Comparison of ENCODE assay signal across 1 cellular context in the genomic region with DNA sequence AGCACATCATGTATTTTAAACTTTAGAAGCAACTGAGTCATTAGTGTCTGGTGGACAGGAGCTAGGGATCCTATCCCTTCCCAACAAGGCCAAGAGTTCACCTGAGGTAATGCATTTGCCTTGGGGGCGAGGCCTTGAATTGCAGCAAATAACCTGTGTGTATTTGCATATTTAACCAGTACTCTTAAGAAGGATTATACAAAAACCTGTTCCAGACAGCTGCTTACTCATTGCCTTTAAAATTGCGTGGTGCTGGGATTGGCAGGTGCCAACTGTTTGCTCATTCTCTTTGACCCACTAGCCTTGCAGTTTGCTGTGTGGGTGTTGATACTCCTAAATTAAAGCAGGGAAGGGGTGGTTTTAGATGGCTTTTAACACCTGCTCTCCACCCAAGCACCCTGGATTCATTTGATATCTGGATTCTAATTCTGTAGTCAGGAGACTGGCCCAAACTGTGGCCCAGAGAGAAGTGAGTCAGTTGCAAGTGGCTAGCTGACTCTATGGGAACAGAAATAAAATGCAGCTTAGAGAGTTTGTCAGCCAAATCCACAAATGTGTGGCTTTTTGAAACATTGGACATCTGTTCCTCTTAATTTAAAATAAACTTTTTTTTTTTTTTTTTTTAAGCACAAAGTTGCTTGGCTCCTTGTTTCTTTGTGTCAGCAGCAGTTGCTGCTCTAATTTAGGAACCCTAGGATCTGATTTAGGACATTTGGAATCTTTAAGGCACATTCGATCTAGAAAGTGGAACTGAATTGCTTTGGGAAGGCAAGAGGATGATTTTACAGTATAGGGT.
TF ChIP-seq lines count a peak whose summit lies in the region.

No MANE protein-coding gene starts in this region.

TF ChIP-seq in GM12878, 131 proteins besides CTCF, POLR2A, EP300 and RAD21 (continued from another document and continues in another):
- TF ChIP-seq SRF (IDR thresholded peaks at IDR 0.05; ENCODE audit: low read depth in 2 of 2, low read length in 2 of 2): no peak
- TF ChIP-seq PAX8 (IDR thresholded peaks at IDR 0.05): no peak
- TF ChIP-seq SIN3A (IDR thresholded peaks at IDR 0.05; ENCODE audit: low read depth, low read length): no peak
- TF ChIP-seq, protein P1, sequence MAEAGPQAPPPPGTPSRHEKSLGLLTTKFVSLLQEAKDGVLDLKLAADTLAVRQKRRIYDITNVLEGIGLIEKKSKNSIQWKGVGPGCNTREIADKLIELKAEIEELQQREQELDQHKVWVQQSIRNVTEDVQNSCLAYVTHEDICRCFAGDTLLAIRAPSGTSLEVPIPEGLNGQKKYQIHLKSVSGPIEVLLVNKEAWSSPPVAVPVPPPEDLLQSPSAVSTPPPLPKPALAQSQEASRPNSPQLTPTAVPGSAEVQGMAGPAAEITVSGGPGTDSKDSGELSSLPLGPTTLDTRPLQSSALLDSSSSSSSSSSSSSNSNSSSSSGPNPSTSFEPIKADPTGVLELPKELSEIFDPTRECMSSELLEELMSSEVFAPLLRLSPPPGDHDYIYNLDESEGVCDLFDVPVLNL (IDR thresholded peaks at IDR 0.05; ENCODE audit: low read depth, low read length): no peak
- TF ChIP-seq TARDBP (IDR thresholded peaks at IDR 0.05; ENCODE audit: borderline replicate concordance): no peak
- TF ChIP-seq CEBPB (IDR thresholded peaks at IDR 0.05; ENCODE audit: borderline replicate concordance in 1 of 2, low read depth in 2 of 2, low read length in 2 of 2): peak in 1 of 2 experiments; percentile 45; a peak in 1 of 4 replicates
- TF ChIP-seq, protein P2, sequence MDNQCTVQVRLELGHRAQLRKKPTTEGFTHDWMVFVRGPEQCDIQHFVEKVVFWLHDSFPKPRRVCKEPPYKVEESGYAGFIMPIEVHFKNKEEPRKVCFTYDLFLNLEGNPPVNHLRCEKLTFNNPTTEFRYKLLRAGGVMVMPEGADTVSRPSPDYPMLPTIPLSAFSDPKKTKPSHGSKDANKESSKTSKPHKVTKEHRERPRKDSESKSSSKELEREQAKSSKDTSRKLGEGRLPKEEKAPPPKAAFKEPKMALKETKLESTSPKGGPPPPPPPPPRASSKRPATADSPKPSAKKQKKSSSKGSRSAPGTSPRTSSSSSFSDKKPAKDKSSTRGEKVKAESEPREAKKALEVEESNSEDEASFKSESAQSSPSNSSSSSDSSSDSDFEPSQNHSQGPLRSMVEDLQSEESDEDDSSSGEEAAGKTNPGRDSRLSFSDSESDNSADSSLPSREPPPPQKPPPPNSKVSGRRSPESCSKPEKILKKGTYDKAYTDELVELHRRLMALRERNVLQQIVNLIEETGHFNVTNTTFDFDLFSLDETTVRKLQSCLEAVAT (IDR thresholded peaks at IDR 0.05): 0 out of 2 replicates have a peak, but pooled peaks have one; percentile 39
- TF ChIP-seq TCF12 (IDR thresholded peaks at IDR 0.05; ENCODE audit: low read depth, low read length): peak; percentile 23; the same call in 1 of the 2 replicates
- 0 out of 4 replicates have a peak, but pooled peaks of 1 of the 2 experiments have one; percentile 89 for TF ChIP-seq IKZF2 (IDR thresholded peaks at IDR 0.05)
- TF ChIP-seq POLR2AphosphoS2 (IDR thresholded peaks at IDR 0.05; ENCODE audit: low read depth, low read length): no peak
- no peak for TF ChIP-seq SREBF2 (IDR thresholded peaks at IDR 0.05; ENCODE audit: low read length)
- TF ChIP-seq, protein P3, sequence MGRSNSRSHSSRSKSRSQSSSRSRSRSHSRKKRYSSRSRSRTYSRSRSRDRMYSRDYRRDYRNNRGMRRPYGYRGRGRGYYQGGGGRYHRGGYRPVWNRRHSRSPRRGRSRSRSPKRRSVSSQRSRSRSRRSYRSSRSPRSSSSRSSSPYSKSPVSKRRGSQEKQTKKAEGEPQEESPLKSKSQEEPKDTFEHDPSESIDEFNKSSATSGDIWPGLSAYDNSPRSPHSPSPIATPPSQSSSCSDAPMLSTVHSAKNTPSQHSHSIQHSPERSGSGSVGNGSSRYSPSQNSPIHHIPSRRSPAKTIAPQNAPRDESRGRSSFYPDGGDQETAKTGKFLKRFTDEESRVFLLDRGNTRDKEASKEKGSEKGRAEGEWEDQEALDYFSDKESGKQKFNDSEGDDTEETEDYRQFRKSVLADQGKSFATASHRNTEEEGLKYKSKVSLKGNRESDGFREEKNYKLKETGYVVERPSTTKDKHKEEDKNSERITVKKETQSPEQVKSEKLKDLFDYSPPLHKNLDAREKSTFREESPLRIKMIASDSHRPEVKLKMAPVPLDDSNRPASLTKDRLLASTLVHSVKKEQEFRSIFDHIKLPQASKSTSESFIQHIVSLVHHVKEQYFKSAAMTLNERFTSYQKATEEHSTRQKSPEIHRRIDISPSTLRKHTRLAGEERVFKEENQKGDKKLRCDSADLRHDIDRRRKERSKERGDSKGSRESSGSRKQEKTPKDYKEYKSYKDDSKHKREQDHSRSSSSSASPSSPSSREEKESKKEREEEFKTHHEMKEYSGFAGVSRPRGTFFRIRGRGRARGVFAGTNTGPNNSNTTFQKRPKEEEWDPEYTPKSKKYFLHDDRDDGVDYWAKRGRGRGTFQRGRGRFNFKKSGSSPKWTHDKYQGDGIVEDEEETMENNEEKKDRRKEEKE (IDR thresholded peaks at IDR 0.05): no peak
- TF ChIP-seq, protein P4, sequence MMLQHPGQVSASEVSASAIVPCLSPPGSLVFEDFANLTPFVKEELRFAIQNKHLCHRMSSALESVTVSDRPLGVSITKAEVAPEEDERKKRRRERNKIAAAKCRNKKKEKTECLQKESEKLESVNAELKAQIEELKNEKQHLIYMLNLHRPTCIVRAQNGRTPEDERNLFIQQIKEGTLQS (IDR thresholded peaks at IDR 0.05; ENCODE audit: borderline replicate concordance, extremely low read depth, low read depth, low read length): no peak
- no peak for TF ChIP-seq BCL11A (IDR thresholded peaks at IDR 0.05; ENCODE audit: low read depth, low read length)
- peak; percentile 41; the same call in 1 of the 2 replicates for TF ChIP-seq SPI1 (IDR thresholded peaks at IDR 0.05; ENCODE audit: borderline replicate concordance, insufficient read depth, low read depth, low read length)
- no peak; the same call in 1 of the 2 replicates for TF ChIP-seq GATAD2B (conservative IDR thresholded peaks at IDR 0.05; ENCODE audit: low read depth)
- TF ChIP-seq TCF7 (IDR thresholded peaks at IDR 0.05; ENCODE audit: borderline replicate concordance): no peak
- TF ChIP-seq, protein P5, sequence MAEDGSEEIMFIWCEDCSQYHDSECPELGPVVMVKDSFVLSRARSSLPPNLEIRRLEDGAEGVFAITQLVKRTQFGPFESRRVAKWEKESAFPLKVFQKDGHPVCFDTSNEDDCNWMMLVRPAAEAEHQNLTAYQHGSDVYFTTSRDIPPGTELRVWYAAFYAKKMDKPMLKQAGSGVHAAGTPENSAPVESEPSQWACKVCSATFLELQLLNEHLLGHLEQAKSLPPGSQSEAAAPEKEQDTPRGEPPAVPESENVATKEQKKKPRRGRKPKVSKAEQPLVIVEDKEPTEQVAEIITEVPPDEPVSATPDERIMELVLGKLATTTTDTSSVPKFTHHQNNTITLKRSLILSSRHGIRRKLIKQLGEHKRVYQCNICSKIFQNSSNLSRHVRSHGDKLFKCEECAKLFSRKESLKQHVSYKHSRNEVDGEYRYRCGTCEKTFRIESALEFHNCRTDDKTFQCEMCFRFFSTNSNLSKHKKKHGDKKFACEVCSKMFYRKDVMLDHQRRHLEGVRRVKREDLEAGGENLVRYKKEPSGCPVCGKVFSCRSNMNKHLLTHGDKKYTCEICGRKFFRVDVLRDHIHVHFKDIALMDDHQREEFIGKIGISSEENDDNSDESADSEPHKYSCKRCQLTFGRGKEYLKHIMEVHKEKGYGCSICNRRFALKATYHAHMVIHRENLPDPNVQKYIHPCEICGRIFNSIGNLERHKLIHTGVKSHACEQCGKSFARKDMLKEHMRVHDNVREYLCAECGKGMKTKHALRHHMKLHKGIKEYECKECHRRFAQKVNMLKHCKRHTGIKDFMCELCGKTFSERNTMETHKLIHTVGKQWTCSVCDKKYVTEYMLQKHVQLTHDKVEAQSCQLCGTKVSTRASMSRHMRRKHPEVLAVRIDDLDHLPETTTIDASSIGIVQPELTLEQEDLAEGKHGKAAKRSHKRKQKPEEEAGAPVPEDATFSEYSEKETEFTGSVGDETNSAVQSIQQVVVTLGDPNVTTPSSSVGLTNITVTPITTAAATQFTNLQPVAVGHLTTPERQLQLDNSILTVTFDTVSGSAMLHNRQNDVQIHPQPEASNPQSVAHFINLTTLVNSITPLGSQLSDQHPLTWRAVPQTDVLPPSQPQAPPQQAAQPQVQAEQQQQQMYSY (CRISPR knock-in tag; IDR thresholded peaks at IDR 0.05): no peak
- TF ChIP-seq PML (IDR thresholded peaks at IDR 0.05; ENCODE audit: low read length): peak; percentile 66
- TF ChIP-seq TBL1XR1 (IDR thresholded peaks at IDR 0.05; ENCODE audit: low read depth, low read length): no peak
- TF ChIP-seq HDGF (IDR thresholded peaks at IDR 0.05): no peak
- TF ChIP-seq LARP7 (IDR thresholded peaks at IDR 0.05): no peak
- no peak for TF ChIP-seq ZZZ3 (IDR thresholded peaks at IDR 0.05; ENCODE audit: control insufficient read depth, insufficient read length, low read depth)
- TF ChIP-seq CBFB (IDR thresholded peaks at IDR 0.05; ENCODE audit: low read depth): no peak
- TF ChIP-seq CHD4 (IDR thresholded peaks at IDR 0.05): no peak
- no peak for TF ChIP-seq STAT1 (conservative IDR thresholded peaks at IDR 0.05)
- TF ChIP-seq POU2F2 (IDR thresholded peaks at IDR 0.05; ENCODE audit: borderline replicate concordance, low read depth, low read length): peak; percentile 91; the same call in 2 of the 3 replicates
- TF ChIP-seq GABPA (IDR thresholded peaks at IDR 0.05; ENCODE audit: low read depth): no peak
- no peak; the same call in 1 of the 2 replicates for TF ChIP-seq SMC3 (IDR thresholded peaks at IDR 0.05; ENCODE audit: borderline replicate concordance, low read length)
- TF ChIP-seq DPF2 (IDR thresholded peaks at IDR 0.05): no peak
- TF ChIP-seq MEF2A (IDR thresholded peaks at IDR 0.05; ENCODE audit: insufficient read depth, low read depth, low read length): 0 out of 2 replicates have a peak, but pooled peaks have one; percentile 27
- TF ChIP-seq, protein P6, sequence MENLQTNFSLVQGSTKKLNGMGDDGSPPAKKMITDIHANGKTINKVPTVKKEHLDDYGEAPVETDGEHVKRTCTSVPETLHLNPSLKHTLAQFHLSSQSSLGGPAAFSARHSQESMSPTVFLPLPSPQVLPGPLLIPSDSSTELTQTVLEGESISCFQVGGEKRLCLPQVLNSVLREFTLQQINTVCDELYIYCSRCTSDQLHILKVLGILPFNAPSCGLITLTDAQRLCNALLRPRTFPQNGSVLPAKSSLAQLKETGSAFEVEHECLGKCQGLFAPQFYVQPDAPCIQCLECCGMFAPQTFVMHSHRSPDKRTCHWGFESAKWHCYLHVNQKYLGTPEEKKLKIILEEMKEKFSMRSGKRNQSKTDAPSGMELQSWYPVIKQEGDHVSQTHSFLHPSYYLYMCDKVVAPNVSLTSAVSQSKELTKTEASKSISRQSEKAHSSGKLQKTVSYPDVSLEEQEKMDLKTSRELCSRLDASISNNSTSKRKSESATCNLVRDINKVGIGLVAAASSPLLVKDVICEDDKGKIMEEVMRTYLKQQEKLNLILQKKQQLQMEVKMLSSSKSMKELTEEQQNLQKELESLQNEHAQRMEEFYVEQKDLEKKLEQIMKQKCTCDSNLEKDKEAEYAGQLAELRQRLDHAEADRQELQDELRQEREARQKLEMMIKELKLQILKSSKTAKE (IDR thresholded peaks at IDR 0.05; ENCODE audit: low read depth, poor library complexity, severe bottlenecking): peak; percentile 38
- TF ChIP-seq BMI1 (IDR thresholded peaks at IDR 0.05; ENCODE audit: borderline replicate concordance): no peak
- TF ChIP-seq, protein P7, sequence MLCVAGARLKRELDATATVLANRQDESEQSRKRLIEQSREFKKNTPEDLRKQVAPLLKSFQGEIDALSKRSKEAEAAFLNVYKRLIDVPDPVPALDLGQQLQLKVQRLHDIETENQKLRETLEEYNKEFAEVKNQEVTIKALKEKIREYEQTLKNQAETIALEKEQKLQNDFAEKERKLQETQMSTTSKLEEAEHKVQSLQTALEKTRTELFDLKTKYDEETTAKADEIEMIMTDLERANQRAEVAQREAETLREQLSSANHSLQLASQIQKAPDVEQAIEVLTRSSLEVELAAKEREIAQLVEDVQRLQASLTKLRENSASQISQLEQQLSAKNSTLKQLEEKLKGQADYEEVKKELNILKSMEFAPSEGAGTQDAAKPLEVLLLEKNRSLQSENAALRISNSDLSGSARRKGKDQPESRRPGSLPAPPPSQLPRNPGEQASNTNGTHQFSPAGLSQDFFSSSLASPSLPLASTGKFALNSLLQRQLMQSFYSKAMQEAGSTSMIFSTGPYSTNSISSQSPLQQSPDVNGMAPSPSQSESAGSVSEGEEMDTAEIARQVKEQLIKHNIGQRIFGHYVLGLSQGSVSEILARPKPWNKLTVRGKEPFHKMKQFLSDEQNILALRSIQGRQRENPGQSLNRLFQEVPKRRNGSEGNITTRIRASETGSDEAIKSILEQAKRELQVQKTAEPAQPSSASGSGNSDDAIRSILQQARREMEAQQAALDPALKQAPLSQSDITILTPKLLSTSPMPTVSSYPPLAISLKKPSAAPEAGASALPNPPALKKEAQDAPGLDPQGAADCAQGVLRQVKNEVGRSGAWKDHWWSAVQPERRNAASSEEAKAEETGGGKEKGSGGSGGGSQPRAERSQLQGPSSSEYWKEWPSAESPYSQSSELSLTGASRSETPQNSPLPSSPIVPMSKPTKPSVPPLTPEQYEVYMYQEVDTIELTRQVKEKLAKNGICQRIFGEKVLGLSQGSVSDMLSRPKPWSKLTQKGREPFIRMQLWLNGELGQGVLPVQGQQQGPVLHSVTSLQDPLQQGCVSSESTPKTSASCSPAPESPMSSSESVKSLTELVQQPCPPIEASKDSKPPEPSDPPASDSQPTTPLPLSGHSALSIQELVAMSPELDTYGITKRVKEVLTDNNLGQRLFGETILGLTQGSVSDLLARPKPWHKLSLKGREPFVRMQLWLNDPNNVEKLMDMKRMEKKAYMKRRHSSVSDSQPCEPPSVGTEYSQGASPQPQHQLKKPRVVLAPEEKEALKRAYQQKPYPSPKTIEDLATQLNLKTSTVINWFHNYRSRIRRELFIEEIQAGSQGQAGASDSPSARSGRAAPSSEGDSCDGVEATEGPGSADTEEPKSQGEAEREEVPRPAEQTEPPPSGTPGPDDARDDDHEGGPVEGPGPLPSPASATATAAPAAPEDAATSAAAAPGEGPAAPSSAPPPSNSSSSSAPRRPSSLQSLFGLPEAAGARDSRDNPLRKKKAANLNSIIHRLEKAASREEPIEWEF (IDR thresholded peaks at IDR 0.05; ENCODE audit: insufficient replicate concordance, low read depth, low read length): peak; percentile 64
- peak; percentile 79; the same call in 1 of the 2 replicates for TF ChIP-seq RB1 (IDR thresholded peaks at IDR 0.05; ENCODE audit: borderline replicate concordance)
- TF ChIP-seq CHD1 (IDR thresholded peaks at IDR 0.05; ENCODE audit: low read depth, low read length): 0 out of 2 replicates have a peak, but pooled peaks have one; percentile 22
- TF ChIP-seq, protein P8, sequence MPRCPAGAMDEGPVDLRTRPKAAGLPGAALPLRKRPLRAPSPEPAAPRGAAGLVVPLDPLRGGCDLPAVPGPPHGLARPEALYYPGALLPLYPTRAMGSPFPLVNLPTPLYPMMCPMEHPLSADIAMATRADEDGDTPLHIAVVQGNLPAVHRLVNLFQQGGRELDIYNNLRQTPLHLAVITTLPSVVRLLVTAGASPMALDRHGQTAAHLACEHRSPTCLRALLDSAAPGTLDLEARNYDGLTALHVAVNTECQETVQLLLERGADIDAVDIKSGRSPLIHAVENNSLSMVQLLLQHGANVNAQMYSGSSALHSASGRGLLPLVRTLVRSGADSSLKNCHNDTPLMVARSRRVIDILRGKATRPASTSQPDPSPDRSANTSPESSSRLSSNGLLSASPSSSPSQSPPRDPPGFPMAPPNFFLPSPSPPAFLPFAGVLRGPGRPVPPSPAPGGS (IDR thresholded peaks at IDR 0.05; ENCODE audit: borderline replicate concordance, insufficient read depth, low read depth, low read length, poor library complexity, severe bottlenecking): peak; percentile 67
- TF ChIP-seq MYC (IDR thresholded peaks at IDR 0.05; ENCODE audit: insufficient read depth, insufficient read length, insufficient replicate concordance, low read length, severe bottlenecking): no peak
- peak; percentile 77; the same call in 1 of the 2 replicates for TF ChIP-seq NFIC (IDR thresholded peaks at IDR 0.05; ENCODE audit: low read depth, low read length)
